15 cellular contexts compared by ENCODE assay signal in genomic region chr1:52637946-52638345, GRCh38. TPM values are rescaled to one million over a fixed set of nuclear protein-coding genes. Genes with fewer than 3 reads are reported as not detected.
A peak's percentile ranks its signal among the peaks of the same experiment; 100 is the strongest.
DNase-seq lines count a peak whose midpoint lies in the region; ATAC-seq, FAIRE-seq and TF ChIP-seq lines count a peak whose summit lies in the region.
"Had no signal": no experiment of that assay in that cellular context is flagged by ENCODE, and none has a peak within 500 bp of the region (broad histone marks: within the 10 kb centered on the region; RNA-seq: fewer than 3 reads in every experiment).

No MANE protein-coding gene starts in this region.

- no peak for TF ChIP-seq POLR2A in H1 (IDR thresholded peaks at IDR 0.05; ENCODE audit: control extremely low read depth in 1 of 2, low read depth in 2 of 2, low read length in 2 of 2)

- no peak overlapping the region for H2AFZ ChIP-seq in SU-DHL-6 (ENCODE audit: low read depth, low read length, severe bottlenecking)
- no peak overlapping the region for H2AFZ ChIP-seq in H1 (ENCODE audit: low read length)

- no peak for TF ChIP-seq RAD21 in H1 (IDR thresholded peaks at IDR 0.05 in 1 of 2, conservative IDR thresholded peaks at IDR 0.05 in 1 of 2; ENCODE audit: low read depth in 2 of 2, low read length in 2 of 2)

- H3K36me3 Mint-ChIP-seq in stimulated activated naive B cell treated with anti-CD40 and anti-IgM and Interleukin-4, amounts not matched to agents 10 μg/mL and 1 μg/mL and 100 μg/mL, for 72 hours: peaks cover 19 to 28% of the 10 kb centered on the region in 2 donors

- TF ChIP-seq EP300 in H1 (IDR thresholded peaks at IDR 0.05; ENCODE audit: borderline replicate concordance in 1 of 2, low read depth in 2 of 2, low read length in 2 of 2): no peak

- H2BK5ac ChIP-seq in H1 (ENCODE audit: low read depth, low read length): no peak overlapping the region

- no peak overlapping the region for H3K4ac ChIP-seq in H1 (replicated peaks; ENCODE audit: insufficient read length, low read depth, low read length)

- H3K23me2 ChIP-seq in H1 (ENCODE audit: low read depth, low read length): peaks cover 7% of the 10 kb centered on the region; the same call in 1 of the 2 replicates

- H3K79me2 ChIP-seq in SU-DHL-6 (ENCODE audit: insufficient read depth, low read length): peaks cover 69% of the 10 kb centered on the region
- no peaks in the 10 kb centered on the region for H3K79me2 ChIP-seq in H1 (ENCODE audit: control insufficient read depth in 1 of 2, insufficient read depth in 2 of 2, low read length in 2 of 2)

- H3K56ac ChIP-seq in H1 (replicated peaks; ENCODE audit: insufficient read length, low read depth, low read length): no peak overlapping the region

- intact Hi-C loops in dorsolateral prefrontal cortex (cut with DNase I): no loop called here

- H4K20me1 ChIP-seq in SU-DHL-6 (ENCODE audit: low read depth, low read length): no peaks in the 10 kb centered on the region
- no peaks in the 10 kb centered on the region for H4K20me1 ChIP-seq in H1 (replicated peaks in 1 of 2; ENCODE audit: control insufficient read depth in 1 of 2, insufficient read depth in 2 of 2, low read length in 2 of 2)

- H3K27me3 Mint-ChIP-seq in stimulated activated naive B cell treated with anti-CD40 and anti-IgM and Interleukin-4, amounts not matched to agents 10 μg/mL and 1 μg/mL and 100 μg/mL, for 72 hours: no peaks in the 10 kb centered on the region

- H4K91ac ChIP-seq in H1 (replicated peaks; ENCODE audit: insufficient read length, low read length): no peak overlapping the region

- H4K8ac ChIP-seq in H1 (ENCODE audit: extremely low read depth, insufficient read depth, low read length): no peak overlapping the region; the same call in 1 of the 2 replicates

- no peak overlapping the region for H2BK15ac ChIP-seq in H1 (ENCODE audit: low read length)

- H2BK20ac ChIP-seq in H1 (ENCODE audit: low read length): no peak overlapping the region

- H3K23ac ChIP-seq in H1 (ENCODE audit: insufficient read length): no peak overlapping the region

- peaks cover 55 to 86% of the 10 kb centered on the region in 2 donors for H3K4me1 Mint-ChIP-seq in stimulated activated naive B cell treated with anti-CD40 and anti-IgM and Interleukin-4, amounts not matched to agents 10 μg/mL and 1 μg/mL and 100 μg/mL, for 72 hours

- no peak for FAIRE-seq in H1 (lab: Jason Lieb, UNC)
- FAIRE-seq: D721Med had no signal

- H2BK120ac ChIP-seq in H1 (replicated peaks; ENCODE audit: low read depth, low read length): no peak overlapping the region

- peak overlapping the region; percentile 85 to 86 for H3K4me3 Mint-ChIP-seq in stimulated activated naive B cell treated with anti-CD40 and anti-IgM and Interleukin-4, amounts not matched to agents 10 μg/mL and 1 μg/mL and 100 μg/mL, for 72 hours
- H3K4me3 Mint-ChIP-seq: nephron progenitor cell, WTC11 had no signal

- CTCF ChIA-PET in H1 (lab: Charles Lee; ENCODE audit: partially characterized antibody): interaction anchor here (1.5 kb wide), 1 partner anchor 12 kb away, joined by 3 read pairs; no protein-coding TSS in a partner anchor

- ATAC-seq in stimulated activated naive B cell treated with anti-CD40 and anti-IgM and Interleukin-4, amounts not matched to agents 10 μg/mL and 1 μg/mL and 100 μg/mL, for 72 hours (replicated peaks): no peak
- no peak for ATAC-seq in GM18517 (IDR thresholded peaks at IDR 0.05; ENCODE audit: unreplicated experiment)
- ATAC-seq: WTC11 had no signal

- peaks cover 32% of the 10 kb centered on the region for H3F3A ChIP-seq in SU-DHL-6 (ENCODE audit: insufficient read depth)

- TF ChIP-seq CTCF in SU-DHL-6 (IDR thresholded peaks at IDR 0.05; ENCODE audit: insufficient read depth, low read length, poor library complexity, severe bottlenecking) (no peak), H1 (IDR thresholded peaks at IDR 0.05; ENCODE audit: control extremely low read depth in 1 of 3, insufficient read depth in 1 of 3, low read depth in 1 of 3, low read length in 3 of 3) (no peak), dorsolateral prefrontal cortex (IDR thresholded peaks at IDR 0.05 in 54 of 56, conservative IDR thresholded peaks at IDR 0.05 in 2 of 56; ENCODE audit: low read depth in 1 of 56, partially characterized antibody in 56 of 56) (no peak)

- H3K4me1 ChIP-seq in H1 (replicated peaks in 1 of 4; ENCODE audit: control insufficient read depth in 3 of 4, insufficient read depth in 4 of 4, low read length in 3 of 4): peaks cover 0 to 4% (median 1%) of the 10 kb centered on the region in 4 experiments; a peak in 3 of 7 replicates

- H3K27ac Mint-ChIP-seq in stimulated activated naive B cell treated with anti-CD40 and anti-IgM and Interleukin-4, amounts not matched to agents 10 μg/mL and 1 μg/mL and 100 μg/mL, for 72 hours: peak overlapping the region; percentile 100
- H3K27ac Mint-ChIP-seq: nephron progenitor cell, WTC11 had no signal

- no peak overlapping the region for H2AK5ac ChIP-seq in H1 (ENCODE audit: low read depth, low read length)

- no peak overlapping the region for H4K5ac ChIP-seq in H1 (ENCODE audit: insufficient read length, low read depth, low read length)

- POLR2A ChIA-PET in H1 (lab: Charles Lee; ENCODE audit: partially characterized antibody): no interaction called here

- peak; percentile 54 for DNase-seq in activated CD8-positive, alpha-beta memory T cell treated with anti-CD3 and anti-CD28 coated beads for 24 hours
- DNase-seq in activated CD8-positive, alpha-beta memory T cell treated with anti-CD3 and anti-CD28 coated beads, Interleukin-2, amount 50 U/mL, for 4 hours: no peak
- DNase-seq in H1 (ENCODE audit: low read depth in 1 of 2, low spot score in 2 of 2) (no peak), dorsolateral prefrontal cortex (no peak), KG1 (lab: John Stamatoyannopoulos, UW) (no peak)
- DNase-seq in stimulated activated naive B cell treated with anti-CD40 and anti-IgM and Interleukin-4, amounts not matched to agents 10 μg/mL and 1 μg/mL and 100 μg/mL, for 72 hours: no peak
- DNase-seq: caudate nucleus, kidney glomerular epithelial cell, NCI-H187, nephron progenitor cell had no signal

- 92% methylated on average over 4 of the region's 4 CpGs; no CpG with 5 or more reads in 1 of the 2 experiments for WGBS in H1 (ENCODE audit: extremely low coverage in 1 of 2, insufficient coverage in 1 of 2, insufficient read length in 1 of 2, insufficient replicate concordance in 2 of 2, low coverage in 1 of 2, low lambda C conversion rate in 2 of 2, missing lambda C conversion rate in 1 of 2), 2 experiments

- H2BK12ac ChIP-seq in H1 (ENCODE audit: low read depth, low read length): 0 out of 2 replicates have a peak overlapping the region, but pooled peaks have one; percentile 43

- H3K18ac ChIP-seq in H1 (ENCODE audit: extremely low read depth, low read length): no peak overlapping the region

- H3K9ac ChIP-seq in SU-DHL-6 (ENCODE audit: low read length): peak overlapping the region; percentile 97
- no peak overlapping the region for H3K9ac ChIP-seq in H1 (replicated peaks in 1 of 4; ENCODE audit: extremely low read depth in 1 of 4, low read depth in 3 of 4, low read length in 3 of 4)

- peaks cover 0 to 5% of the 10 kb centered on the region in 2 donors for H3K9me3 Mint-ChIP-seq in stimulated activated naive B cell treated with anti-CD40 and anti-IgM and Interleukin-4, amounts not matched to agents 10 μg/mL and 1 μg/mL and 100 μg/mL, for 72 hours
- H3K9me3 Mint-ChIP-seq: WTC11 had no signal

- H3K4me3 ChIP-seq in SU-DHL-6 (ENCODE audit: insufficient read depth, low read length, poor library complexity, severe bottlenecking): peak overlapping the region; percentile 20
- no peak overlapping the region for H3K4me3 ChIP-seq in H1 (ENCODE audit: extremely low read depth in 1 of 4, insufficient read depth in 2 of 4, low read depth in 3 of 4, low read length in 4 of 4)
- no peak overlapping the region for H3K4me3 ChIP-seq in dorsolateral prefrontal cortex

- H3K36me3 ChIP-seq in SU-DHL-6 (ENCODE audit: low read length): no peaks in the 10 kb centered on the region
- H3K36me3 ChIP-seq in H1 (ENCODE audit: control insufficient read depth in 2 of 4, insufficient read depth in 4 of 4, low read length in 3 of 4): no peaks in the 10 kb centered on the region

- H3K9me3 ChIP-seq in SU-DHL-6 (ENCODE audit: insufficient read depth, low read length): no peaks in the 10 kb centered on the region
- no peaks in the 10 kb centered on the region for H3K9me3 ChIP-seq in H1 (ENCODE audit: insufficient read depth in 2 of 2, low read depth in 1 of 2, low read length in 1 of 2)

- H3K27me3 ChIP-seq in SU-DHL-6 (ENCODE audit: low read length) (no peaks in the 10 kb centered on the region), H1 (replicated peaks in 1 of 4; ENCODE audit: control insufficient read depth in 3 of 4, extremely low read depth in 1 of 4, insufficient read depth in 3 of 4, low read length in 3 of 4) (peaks cover 12 to 21% (median 19%) of the 10 kb centered on the region in 4 experiments), dorsolateral prefrontal cortex (peaks cover 0 to 17% (median 5%) of the 10 kb centered on the region in 45 donors)

- H3K4me2 ChIP-seq in SU-DHL-6 (ENCODE audit: low read depth, low read length, poor library complexity, severe bottlenecking) (peak overlapping the region; percentile 75), H1 (ENCODE audit: insufficient read depth in 1 of 2, low read depth in 2 of 2, low read length in 2 of 2) (no peak overlapping the region)

- no peak overlapping the region for H3K14ac ChIP-seq in H1 (ENCODE audit: insufficient read length)

- no peaks in the 10 kb centered on the region for H3K79me1 ChIP-seq in H1 (ENCODE audit: low read depth, low read length)

- no peaks in the 10 kb centered on the region for H3K9me2 ChIP-seq in SU-DHL-6 (replicated peaks; ENCODE audit: insufficient read depth, low read length)

- H3K27ac ChIP-seq in SU-DHL-6 (ENCODE audit: low read depth, low read length): peak overlapping the region; percentile 96
- no peak overlapping the region for H3K27ac ChIP-seq in H1 (ENCODE audit: low read depth, low read length)
- peak overlapping the region in 6 of 59 donors; percentile 6 to 66 (median 29) for H3K27ac ChIP-seq in dorsolateral prefrontal cortex

RNA-seq across cellular contexts. Expression of gene SHISAL2A, which starts 5.0 kb away (rescaled TPM):
- 0.50 and 0.74 TPM in 2 replicates for total RNA-seq in H1 (2021; fragmentation: NEBNext Ultra II Directional; extraction: Animal tissue kit (Norgen Biotek cat#: 25700))
- 1.8 and 2.1 TPM in 2 replicates for polyA plus RNA-seq in H1 (2011; rRNA removed)
- polyA plus RNA-seq in H1 (2011; cell fraction: cytosol; rRNA removed): 1.7 TPM
- polyA plus RNA-seq in H1 (2011; cell fraction: nucleus; rRNA removed): 1.6 TPM
- 0.29 to 1.8 TPM (median 1.1 TPM) in 4 replicates for polyA plus RNA-seq in H1 (2012, experiment 1 of 2)
- 1.2 TPM for polyA plus RNA-seq in H1 (2012, experiment 2 of 2)
- polyA plus RNA-seq in H1 (2013, experiment 1 of 2): 0.93 TPM
- polyA plus RNA-seq in H1 (2013, experiment 2 of 2): 1.2 TPM
- polyA minus RNA-seq in H1 (2011; rRNA and poly(A)+ RNA removed): 0.90 and 3.2 TPM in 2 replicates
- polyA minus RNA-seq in H1 (2011; cell fraction: cytosol; rRNA and poly(A)+ RNA removed): not detected
- polyA minus RNA-seq in H1 (2011; cell fraction: nucleus; rRNA and poly(A)+ RNA removed): 1.4 TPM
- total RNA-seq in dorsolateral prefrontal cortex: 1 to 10 TPM in 42 of 120 experiments, under 1 TPM in 49, not detected in 29; 0.28 to 3.2 (median 0.99) TPM
- total RNA-seq: A673 had no signal

RNA-seq across cellular contexts. Expression of gene GPX7, which starts 35.8 kb away (rescaled TPM):
- 12.2 and 13.0 TPM in 2 replicates for total RNA-seq in H1 (2021; fragmentation: NEBNext Ultra II Directional; extraction: Animal tissue kit (Norgen Biotek cat#: 25700))
- 30.9 and 37.5 TPM in 2 replicates for polyA plus RNA-seq in H1 (2011; rRNA removed)
- 27.8 TPM for polyA plus RNA-seq in H1 (2011; cell fraction: cytosol; rRNA removed)
- polyA plus RNA-seq in H1 (2011; cell fraction: nucleus; rRNA removed): 21.1 TPM
- 9.4 to 15.7 TPM (median 14.1 TPM) in 4 replicates for polyA plus RNA-seq in H1 (2012, experiment 1 of 2)
- 14.0 TPM for polyA plus RNA-seq in H1 (2012, experiment 2 of 2)
- polyA plus RNA-seq in H1 (2013, experiment 1 of 2): 16.6 TPM
- 18.6 TPM for polyA plus RNA-seq in H1 (2013, experiment 2 of 2)
- polyA minus RNA-seq in H1 (2011; rRNA and poly(A)+ RNA removed): 10.8 and 18.3 TPM in 2 replicates
- polyA minus RNA-seq in H1 (2011; cell fraction: cytosol; rRNA and poly(A)+ RNA removed): 12.9 TPM
- polyA minus RNA-seq in H1 (2011; cell fraction: nucleus; rRNA and poly(A)+ RNA removed): 7.4 TPM
- total RNA-seq in dorsolateral prefrontal cortex: 1 to 10 TPM; 2.3 to 9.0 (median 5.6) TPM
